8 cellular contexts compared by ENCODE assay signal in genomic region chr20:35171438-35171752, GRCh38. TPM values are rescaled to one million over a fixed set of nuclear protein-coding genes. Genes with fewer than 3 reads are reported as not detected.
A peak's percentile ranks its signal among the peaks of the same experiment; 100 is the strongest.
DNase-seq lines count a peak whose midpoint lies in the region; ATAC-seq and TF ChIP-seq lines count a peak whose summit lies in the region.

No MANE protein-coding gene starts in this region.

- H3K27ac ChIP-seq in HUES48 (ENCODE audit: low read depth, low read length): no peak overlapping the region

- H3K9me3 ChIP-seq in HUES48 (ENCODE audit: control insufficient read depth, insufficient read depth, low read length): no peaks in the 10 kb centered on the region

- no peak for ATAC-seq in natural killer cell treated with Interleukin-12 subunit alpha and Interleukin-12 subunit beta and Interleukin-15 and Interleukin-18, amount 100 ng/mL, for 72 hours
- no peak for ATAC-seq in HG02840 (IDR thresholded peaks at IDR 0.05; ENCODE audit: low FRiP score, unreplicated experiment)
- no peak for ATAC-seq in HG03025 (IDR thresholded peaks at IDR 0.05; ENCODE audit: low FRiP score, unreplicated experiment)

- peaks cover 1% of the 10 kb centered on the region for H3K27me3 Mint-ChIP-seq in chondrocyte (ENCODE audit: low read depth)
- H3K27me3 Mint-ChIP-seq in natural killer cell treated with Interleukin-12 subunit alpha and Interleukin-12 subunit beta and Interleukin-15 and Interleukin-18, amount 100 ng/mL, for 72 hours: no peaks in the 10 kb centered on the region

- peaks cover 22% of the 10 kb centered on the region for H3K4me1 ChIP-seq in HUES48 (ENCODE audit: control insufficient read depth, insufficient read depth, low read length)

- H3K4me3 Mint-ChIP-seq in chondrocyte (ENCODE audit: unreplicated experiment): peak overlapping the region; percentile 69
- H3K4me3 Mint-ChIP-seq in natural killer cell treated with Interleukin-12 subunit alpha and Interleukin-12 subunit beta and Interleukin-15 and Interleukin-18, amount 100 ng/mL, for 72 hours: peak overlapping the region; percentile 80

- POLR2A ChIA-PET in AG04449 (lab: Yijun Ruan, JAX): no interaction called here

- peaks cover 12% of the 10 kb centered on the region for H3K4me1 Mint-ChIP-seq in chondrocyte (ENCODE audit: low read depth)
- peaks cover 20 to 23% of the 10 kb centered on the region in 2 donors for H3K4me1 Mint-ChIP-seq in natural killer cell treated with Interleukin-12 subunit alpha and Interleukin-12 subunit beta and Interleukin-15 and Interleukin-18, amount 100 ng/mL, for 72 hours (ENCODE audit: low read depth in 2 of 2)

- TF ChIP-seq CTCF in AG04449 (IDR thresholded peaks at IDR 0.05; ENCODE audit: insufficient read depth, low read length, missing control alignments) (no peak), chondrocyte (IDR thresholded peaks at IDR 0.05) (no peak)

- CTCF ChIA-PET in AG04449 (lab: Yijun Ruan, JAX): no interaction called here

- H3K9me3 Mint-ChIP-seq in chondrocyte (ENCODE audit: low read depth): no peaks in the 10 kb centered on the region
- no peaks in the 10 kb centered on the region for H3K9me3 Mint-ChIP-seq in natural killer cell treated with Interleukin-12 subunit alpha and Interleukin-12 subunit beta and Interleukin-15 and Interleukin-18, amount 100 ng/mL, for 72 hours

- H3K27ac Mint-ChIP-seq in chondrocyte (ENCODE audit: unreplicated experiment): no peak overlapping the region
- peak overlapping the region; percentile 47 to 90 for H3K27ac Mint-ChIP-seq in natural killer cell treated with Interleukin-12 subunit alpha and Interleukin-12 subunit beta and Interleukin-15 and Interleukin-18, amount 100 ng/mL, for 72 hours

- H3K9ac ChIP-seq in HUES48 (ENCODE audit: low read depth, low read length): no peak overlapping the region

- no peaks in the 10 kb centered on the region for H3K36me3 Mint-ChIP-seq in chondrocyte (ENCODE audit: low read depth)
- H3K36me3 Mint-ChIP-seq in natural killer cell treated with Interleukin-12 subunit alpha and Interleukin-12 subunit beta and Interleukin-15 and Interleukin-18, amount 100 ng/mL, for 72 hours: no peaks in the 10 kb centered on the region

- no peaks in the 10 kb centered on the region; the same call in 1 of the 2 replicates for H3K27me3 ChIP-seq in HUES48 (ENCODE audit: control insufficient read depth, insufficient read depth, low read length)

- peaks cover 4% of the 10 kb centered on the region; the same call in 1 of the 2 replicates for H3K36me3 ChIP-seq in HUES48 (ENCODE audit: control insufficient read depth, insufficient read depth, low read length)

- DNase-seq in AG04449 (ENCODE audit: low read depth, low spot score) (no peak), chondrocyte (ENCODE audit: low spot score) (no peak), HCEC 1CT (no peak), mucosa of gallbladder (ENCODE audit: low spot score) (no peak)
- no peak for DNase-seq in natural killer cell treated with Interleukin-12 subunit alpha and Interleukin-12 subunit beta and Interleukin-15 and Interleukin-18, amount 100 ng/mL, for 72 hours (ENCODE audit: low spot score)

- peak overlapping the region; percentile 63 for H3K4me3 ChIP-seq in AG04449 (ENCODE audit: low read depth, low read length)
- H3K4me3 ChIP-seq in HUES48 (ENCODE audit: low read depth, low read length): peak overlapping the region; percentile 61

RNA-seq across cellular contexts. Expression of gene PROCR, which starts 0.5 kb away (rescaled TPM):
- 2.8 to 5.2 TPM (median 3.5 TPM) in 3 replicates for total RNA-seq in chondrocyte
- 1 to 10 TPM in 1 of 2 donors, under 1 TPM in 1; 0.53 to 2.5 TPM for total RNA-seq in natural killer cell treated with Interleukin-12 subunit alpha and Interleukin-12 subunit beta and Interleukin-15 and Interleukin-18, amount 100 ng/mL, for 72 hours
- 21.4 TPM for total RNA-seq in mucosa of gallbladder

RNA-seq across cellular contexts. Expression of gene EDEM2, which starts 24.3 kb away (rescaled TPM):
- total RNA-seq in chondrocyte: 21.0 to 25.5 TPM (median 22.4 TPM) in 3 replicates
- total RNA-seq in natural killer cell treated with Interleukin-12 subunit alpha and Interleukin-12 subunit beta and Interleukin-15 and Interleukin-18, amount 100 ng/mL, for 72 hours: 10 to 100 TPM; 27.8 to 29.2 TPM
- total RNA-seq in mucosa of gallbladder: 38.2 TPM

RNA-seq across cellular contexts. Expression of gene MMP24, which starts 55.1 kb away (rescaled TPM):
- total RNA-seq in chondrocyte: 1.1 to 2.6 TPM (median 2.4 TPM) in 3 replicates
- not detected for total RNA-seq in natural killer cell treated with Interleukin-12 subunit alpha and Interleukin-12 subunit beta and Interleukin-15 and Interleukin-18, amount 100 ng/mL, for 72 hours
- total RNA-seq in mucosa of gallbladder: 1.6 TPM
